1 cellular context compared by ENCODE assay signal in genomic region chr3:150733373-150733935, GRCh38.
TF ChIP-seq lines count a peak whose summit lies in the region.

No MANE protein-coding gene starts in this region.

TF ChIP-seq in K562, 482 proteins besides CTCF, POLR2A, EP300 and RAD21 (continued from another document and continues in another):
- TF ChIP-seq E2F6 (IDR thresholded peaks at IDR 0.05; ENCODE audit: borderline replicate concordance in 1 of 2, extremely low read depth in 1 of 2, insufficient read depth in 1 of 2, insufficient read length in 1 of 2, low read depth in 1 of 2, low read length in 1 of 2, poor library complexity in 1 of 2, severe bottlenecking in 1 of 2) (peak; percentile 48 to 80), CSDE1 (IDR thresholded peaks at IDR 0.05) (no peak), EP400 (IDR thresholded peaks at IDR 0.05) (peak; percentile 66), TCF7 (IDR thresholded peaks at IDR 0.05; ENCODE audit: borderline replicate concordance) (no peak), ZNF57 (CRISPR knock-in tag; IDR thresholded peaks at IDR 0.05) (no peak), ZNF316 (IDR thresholded peaks at IDR 0.05) (no peak), BACH1 (tag; IDR thresholded peaks at IDR 0.05) (no peak), MTF1 (CRISPR knock-in tag; IDR thresholded peaks at IDR 0.05; ENCODE audit: borderline replicate concordance) (no peak), ZKSCAN3 (CRISPR knock-in tag; IDR thresholded peaks at IDR 0.05) (no peak), ZEB2 (IDR thresholded peaks at IDR 0.05) (peak; percentile 56; the same call in 1 of the 2 replicates), IRF9 (tag; IDR thresholded peaks at IDR 0.05) (no peak), KLF13 (tag; IDR thresholded peaks at IDR 0.05; ENCODE audit: borderline replicate concordance, low read depth) (no peak), SMAD4 (CRISPR knock-in tag; conservative IDR thresholded peaks at IDR 0.05) (no peak), NR2F6 (CRISPR knock-in tag; IDR thresholded peaks at IDR 0.05) (no peak), SREBF1 (IDR thresholded peaks at IDR 0.05; ENCODE audit: borderline replicate concordance, low read depth, low read length) (no peak), PML (IDR thresholded peaks at IDR 0.05; ENCODE audit: low read length) (peak; percentile 32; the same call in 1 of the 2 replicates), ZNF707 (CRISPR knock-in tag; conservative IDR thresholded peaks at IDR 0.05) (no peak), CBX8 (IDR thresholded peaks at IDR 0.05; ENCODE audit: borderline replicate concordance, extremely low read depth, low read depth, low read length, poor library complexity, severe bottlenecking) (no peak), PRMT5 (CRISPR knock-in tag; IDR thresholded peaks at IDR 0.05) (no peak), RBBP5 (IDR thresholded peaks at IDR 0.05; ENCODE audit: borderline replicate concordance, insufficient read depth, low read length, poor library complexity, severe bottlenecking) (peak; percentile 47), NKRF (IDR thresholded peaks at IDR 0.05; ENCODE audit: borderline replicate concordance) (no peak), KHSRP (IDR thresholded peaks at IDR 0.05) (no peak), RBM34 (IDR thresholded peaks at IDR 0.05; ENCODE audit: borderline replicate concordance, insufficient read depth, low read length) (no peak), SRSF1 (IDR thresholded peaks at IDR 0.05; ENCODE audit: low read depth, low read length) (no peak), SAFB2 (IDR thresholded peaks at IDR 0.05; ENCODE audit: borderline replicate concordance, low read depth, low read length, severe bottlenecking) (no peak), ZNF197 (CRISPR knock-in tag; IDR thresholded peaks at IDR 0.05; ENCODE audit: low read depth) (no peak), DACH1 (IDR thresholded peaks at IDR 0.05; ENCODE audit: partially characterized antibody) (peak; percentile 90), NUFIP1 (IDR thresholded peaks at IDR 0.05; ENCODE audit: partially characterized antibody) (no peak), KLF6 (CRISPR knock-in tag; IDR thresholded peaks at IDR 0.05; ENCODE audit: borderline replicate concordance) (no peak), HLTF (IDR thresholded peaks at IDR 0.05) (0 out of 2 replicates have a peak, but pooled peaks have one; percentile 64), DPF2 (IDR thresholded peaks at IDR 0.05) (peak; percentile 88), MED1 (CRISPR knock-in tag; IDR thresholded peaks at IDR 0.05; ENCODE audit: borderline replicate concordance) (no peak), FOS (IDR thresholded peaks at IDR 0.05; ENCODE audit: extremely low read depth, insufficient read length) (no peak), ZZZ3 (IDR thresholded peaks at IDR 0.05) (no peak), PRDM10 (IDR thresholded peaks at IDR 0.05; ENCODE audit: partially characterized antibody) (peak; percentile 87), SRF (CRISPR knock-in tag; IDR thresholded peaks at IDR 0.05) (no peak), ZBTB2 (IDR thresholded peaks at IDR 0.05) (peak; percentile 81), ZNF3 (CRISPR knock-in tag; IDR thresholded peaks at IDR 0.05) (no peak), NCOA6 (IDR thresholded peaks at IDR 0.05) (0 out of 2 replicates have a peak, but pooled peaks have one; percentile 19), RNF219 (CRISPR knock-in tag; IDR thresholded peaks at IDR 0.05) (no peak), BDP1 (IDR thresholded peaks at IDR 0.05; ENCODE audit: insufficient read depth, insufficient read length) (no peak), ZNF12 (CRISPR knock-in tag; IDR thresholded peaks at IDR 0.05) (peak; percentile 94), CBFA2T2 (conservative IDR thresholded peaks at IDR 0.05) (peak; percentile 78), ZNF79 (CRISPR knock-in tag; IDR thresholded peaks at IDR 0.05; ENCODE audit: low read depth) (no peak), ZBTB49 (CRISPR knock-in tag; IDR thresholded peaks at IDR 0.05; ENCODE audit: borderline replicate concordance) (no peak), ZNF764 (CRISPR knock-in tag; IDR thresholded peaks at IDR 0.05; ENCODE audit: low read depth) (no peak), RFX1 (IDR thresholded peaks at IDR 0.05) (no peak), STAG1 (CRISPR knock-in tag; IDR thresholded peaks at IDR 0.05; ENCODE audit: borderline replicate concordance) (no peak), ZNF280A (IDR thresholded peaks at IDR 0.05; ENCODE audit: low read depth, partially characterized antibody) (no peak), STAT5A (IDR thresholded peaks at IDR 0.05; ENCODE audit: borderline replicate concordance, low read length) (peak; percentile 91), MNT (conservative IDR thresholded peaks at IDR 0.05) (peak in 1 of 2 experiments; percentile 77; a peak in 3 of 4 replicates), ZNF696 (CRISPR knock-in tag; conservative IDR thresholded peaks at IDR 0.05) (no peak)
